9 cellular contexts compared by ENCODE assay signal in genomic region chr10:88687853-88688467, GRCh38. TPM values are rescaled to one million over a fixed set of nuclear protein-coding genes. Genes with fewer than 3 reads are reported as not detected.
DNase-seq lines count a peak whose midpoint lies in the region; ATAC-seq and TF ChIP-seq lines count a peak whose summit lies in the region.
"Had no signal": no experiment of that assay in that cellular context is flagged by ENCODE, and none has a peak within 500 bp of the region (broad histone marks: within the 10 kb centered on the region; RNA-seq: fewer than 3 reads in every experiment).

No MANE protein-coding gene starts in this region.

- no peak overlapping the region for H3K4me3 Mint-ChIP-seq in brain

- no peaks in the 10 kb centered on the region for H3K4me1 Mint-ChIP-seq in brain

- H3K9me3 Mint-ChIP-seq in brain = peaks cover 3 to 8% (median 6%) of the 10 kb centered on the region in 5 experiments

- CTCF ChIA-PET in GM10248 (lab: Yijun Ruan, JAX) = interaction anchor here (0.7 to 5.8 kb wide), 25 partner anchors 10 to 270 kb away, joined by 3 to 47 read pairs (median 3); partner anchors contain the start of gene LIPF

- no peaks in the 10 kb centered on the region for H3K36me3 ChIP-seq in liver (ENCODE audit: control insufficient read depth in 4 of 4, insufficient read depth in 3 of 4, low read depth in 1 of 4, low read length in 3 of 4)
- no peaks in the 10 kb centered on the region for H3K36me3 ChIP-seq in effector memory CD4-positive, alpha-beta T cell (ENCODE audit: control insufficient read depth, insufficient read depth, low read length)

- POLR2A ChIA-PET in GM10248 (lab: Yijun Ruan, JAX) = no interaction called here

- TF ChIP-seq RAD21 in liver (IDR thresholded peaks at IDR 0.05) = peak; percentile 86 to 88

- peak; percentile 64 for TF ChIP-seq CTCF in GM10248 (IDR thresholded peaks at IDR 0.05; ENCODE audit: control extremely low read depth, extremely low read depth, low read depth, missing control alignments)
- peak; percentile 78 to 85 for TF ChIP-seq CTCF in brain (conservative IDR thresholded peaks at IDR 0.05)
- peak; percentile 67 for TF ChIP-seq CTCF in liver (IDR thresholded peaks at IDR 0.05; ENCODE audit: low read depth, low read length, missing input control)

- H3K36me3 Mint-ChIP-seq in brain = no peaks in the 10 kb centered on the region

- H3K27me3 Mint-ChIP-seq in brain = no peaks in the 10 kb centered on the region

- H3K9ac ChIP-seq in liver (ENCODE audit: low read depth in 1 of 2, low read length in 2 of 2) = no peak overlapping the region

- ATAC-seq in GM21737 (IDR thresholded peaks at IDR 0.05; ENCODE audit: unreplicated experiment) = no peak
- ATAC-seq in GM18502 (IDR thresholded peaks at IDR 0.05; ENCODE audit: poor library complexity, unreplicated experiment) = no peak

- H3K4me3 ChIP-seq in liver (ENCODE audit: low read depth in 1 of 3, low read length in 3 of 3) = no peak overlapping the region
- no peak overlapping the region for H3K4me3 ChIP-seq in effector memory CD4-positive, alpha-beta T cell (ENCODE audit: insufficient read depth, low read depth, low read length, poor library complexity, severe bottlenecking)

- no peaks in the 10 kb centered on the region for H3K4me1 ChIP-seq in liver (ENCODE audit: control insufficient read depth in 4 of 4, insufficient read depth in 4 of 4, low read length in 3 of 4)
- no peaks in the 10 kb centered on the region for H3K4me1 ChIP-seq in effector memory CD4-positive, alpha-beta T cell (ENCODE audit: control insufficient read depth, insufficient read depth, low read length, poor library complexity, severe bottlenecking)

- DNase-seq in GM10248 (ENCODE audit: extremely low spot score) (peak; percentile 38), NCI-H146 (lab: John Stamatoyannopoulos, UW) (peak; percentile 43), hippocampal formation (lab: John Stamatoyannopoulos, UW) (no peak)
- no peak for DNase-seq in effector memory CD4-positive, alpha-beta T cell

- H3K27ac Mint-ChIP-seq in brain = no peak overlapping the region

- no peak overlapping the region for H3K27ac ChIP-seq in liver (ENCODE audit: low read depth in 1 of 2, low read length in 2 of 2)
- H3K27ac ChIP-seq in effector memory CD4-positive, alpha-beta T cell (ENCODE audit: insufficient read depth, low read length, poor library complexity, severe bottlenecking) = no peak overlapping the region

- peaks cover 0 to under 1% (median 0%) of the 10 kb centered on the region in 4 donors for H3K27me3 ChIP-seq in liver (ENCODE audit: control insufficient read depth in 4 of 4, insufficient read depth in 4 of 4, low read length in 3 of 4)
- H3K27me3 ChIP-seq in effector memory CD4-positive, alpha-beta T cell (replicated peaks; ENCODE audit: control insufficient read depth, insufficient read depth, low read length, poor library complexity, severe bottlenecking) = no peaks in the 10 kb centered on the region

- no peaks in the 10 kb centered on the region for H3K9me3 ChIP-seq in liver (ENCODE audit: control insufficient read depth in 4 of 4, low read length in 3 of 4)
- H3K9me3 ChIP-seq in effector memory CD4-positive, alpha-beta T cell (ENCODE audit: control insufficient read depth, low read length) = no peaks in the 10 kb centered on the region

TF ChIP-seq in liver, 16 proteins besides CTCF, POLR2A, EP300 and RAD21:
- TF ChIP-seq RXRA (IDR thresholded peaks at IDR 0.05) (no peak), FOXA2 (IDR thresholded peaks at IDR 0.05) (no peak), NR2F2 (IDR thresholded peaks at IDR 0.05) (no peak), SP1 (IDR thresholded peaks at IDR 0.05) (no peak), GABPA (IDR thresholded peaks at IDR 0.05 in 1 of 2, conservative IDR thresholded peaks at IDR 0.05 in 1 of 2) (no peak), JUND (IDR thresholded peaks at IDR 0.05) (no peak), REST (IDR thresholded peaks at IDR 0.05) (no peak), TAF1 (conservative IDR thresholded peaks at IDR 0.05) (no peak), FOXA1 (IDR thresholded peaks at IDR 0.05) (no peak)

RNA-seq across cellular contexts. Expression of gene LIPK, which starts 18.1 kb away (rescaled TPM):
- not detected for polyA plus RNA-seq in brain (ENCODE audit: insufficient read depth, low read depth, low replicate concordance)
- not detected for total RNA-seq in liver
- not detected for polyA plus RNA-seq in liver
- total RNA-seq: T-helper 1 cell treated with Interleukin-12 subunit alpha and Interleukin-12 subunit beta and Interleukin-4 antibody, amounts not matched to agents 30 ng/mL and 1 ng/mL, for 36 hours had no signal

RNA-seq across cellular contexts. Expression of gene LIPF, which starts 23.7 kb away (rescaled TPM):
- polyA plus RNA-seq in brain (ENCODE audit: insufficient read depth, low read depth, low replicate concordance) (not detected), liver (not detected)
- not detected for total RNA-seq in liver
- total RNA-seq: T-helper 1 cell treated with Interleukin-12 subunit alpha and Interleukin-12 subunit beta and Interleukin-4 antibody, amounts not matched to agents 30 ng/mL and 1 ng/mL, for 36 hours had no signal

Comparison
In these comparisons a context has a peak if more than half of its experiments do, and no peak if none do; other contexts are left out.
1. DNase-seq: peak in GM10248 (single experiment) and NCI-H146 (single experiment); none in hippocampal formation (0 of 2) and effector memory CD4-positive, alpha-beta T cell (0 of 3).
2. Peak in every context shown above with its lines, with median percentiles within 50 percentile points of each other: CTCF ChIP-seq.